ENCODE assay signal across 24 cellular contexts in genomic region chr1:24118410-24119242, GRCh38. TPM values are rescaled to one million over a fixed set of nuclear protein-coding genes. Genes with fewer than 3 reads are reported as not detected.
DNase-seq lines count a peak whose midpoint lies in the region; ATAC-seq, FAIRE-seq and TF ChIP-seq lines count a peak whose summit lies in the region.
"Had no signal": no experiment of that assay in that cellular context is flagged by ENCODE, and none has a peak within 500 bp of the region (broad histone marks: within the 10 kb centered on the region; RNA-seq: fewer than 3 reads in every experiment).

No MANE protein-coding gene starts in this region.

- no peak for ATAC-seq in T-cell (replicated peaks in 1 of 4)

- DNase-seq in Calu3 (no peak), PC-9 (no peak), kidney tubule cell (ENCODE audit: low spot score) (peak; percentile 35), small intestine (peak; percentile 65), endothelial cell (ENCODE audit: low spot score) (no peak), MV-4-11 (lab: John Stamatoyannopoulos, UW) (no peak), glomerular visceral epithelial cell (ENCODE audit: extremely low spot score) (no peak), T-cell (no peak)
- DNase-seq: activated CD4-positive, alpha-beta T cell treated with anti-CD3 and anti-CD28 coated beads for 48 hours; activated T-cell treated with anti-CD3 and anti-CD28 coated beads, Interleukin-2, amount 50 U/mL, for 24 hours; NCI-H1436; NCI-H510A; stimulated activated CD4-positive, alpha-beta T cell treated with anti-CD3 and anti-CD28 coated beads, Interleukin-2, amount 100 ng/mL, for 24 hours; uterus had no signal

- BruUV-seq in Calu3 (replicated peaks; lab: Mats Ljungman, UMichigan) (no TSS peak), PC-9 (replicated peaks; lab: Mats Ljungman, UMichigan) (no TSS peak)

- CTCF ChIA-PET in Calu3 (lab: Charles Lee): interaction anchor here (1.7 kb wide), 1 partner anchor 32 kb away, joined by 4 read pairs; no protein-coding TSS in a partner anchor
- CTCF ChIA-PET in PC-9 (lab: Charles Lee): interaction anchor here (1.2 kb wide), 1 partner anchor 32 kb away, joined by 5 read pairs; no protein-coding TSS in a partner anchor
- CTCF ChIA-PET in T-cell (lab: Charles Lee): interaction anchor here in 1 of 2 donors (0.6 to 0.7 kb wide), 2 partner anchors 10 to 509 kb away, joined by 4 to 7 read pairs; no protein-coding TSS in a partner anchor

- H3K9me2 ChIP-seq in PC-9 (ENCODE audit: insufficient read depth): no peaks in the 10 kb centered on the region

- H3K9me3 Mint-ChIP-seq in Calu3 (ENCODE audit: low read depth, unreplicated experiment) (no peaks in the 10 kb centered on the region), endothelial cell (ENCODE audit: unreplicated experiment) (no peaks in the 10 kb centered on the region), T-cell (no peaks in the 10 kb centered on the region)
- H3K9me3 Mint-ChIP-seq: activated T-cell treated with anti-CD3 and anti-CD28 coated beads, Interleukin-2, amount 50 U/mL, for 24 hours; HFFc6; T-helper 1 cell treated with Interleukin-12 subunit alpha and Interleukin-12 subunit beta and Interleukin-4 antibody, amounts not matched to agents 30 μg/mL and 1 μg/mL, for 36 hours had no signal

- no peaks in the 10 kb centered on the region for H3F3A ChIP-seq in PC-9 (ENCODE audit: insufficient read depth, low read depth)

- H3K4me1 Mint-ChIP-seq in Calu3 (ENCODE audit: low read depth, unreplicated experiment) (peaks cover 18% of the 10 kb centered on the region), endothelial cell (ENCODE audit: unreplicated experiment) (no peaks in the 10 kb centered on the region), T-cell (peaks cover 0 to 4% (median 0%) of the 10 kb centered on the region in 3 donors)

- H3K9me3 ChIP-seq in PC-9 (ENCODE audit: insufficient read depth, low read depth) (no peaks in the 10 kb centered on the region), small intestine (ENCODE audit: control insufficient read depth, low read depth) (no peaks in the 10 kb centered on the region)
- H3K9me3 ChIP-seq: BLaER1 treated with 17β-estradiol and CSF1 and Interleukin-3, amounts not matched to agents 10 nM and 100 nM; uterus had no signal

- no peak for FAIRE-seq in small intestine (lab: Jason Lieb, UNC)
- FAIRE-seq: K562 had no signal

- H3K4me3 ChIP-seq in PC-9: no peak overlapping the region
- no peak overlapping the region for H3K4me3 ChIP-seq in small intestine (ENCODE audit: low read depth in 1 of 2, low read length in 2 of 2)
- H3K4me3 ChIP-seq: BLaER1 treated with 17β-estradiol and CSF1 and Interleukin-3, amounts not matched to agents 10 nM and 100 nM; coronary artery; K562; uterus had no signal

- no peaks in the 10 kb centered on the region for H4K20me1 ChIP-seq in PC-9 (ENCODE audit: insufficient read depth)
- H4K20me1 ChIP-seq: BLaER1 treated with 17β-estradiol and CSF1 and Interleukin-3, amounts not matched to agents 10 nM and 100 nM had no signal

- WGBS in small intestine, 3 donors: 32 to 60% (median 35%) methylated on average over 8 of the region's 8 CpGs

- no peaks in the 10 kb centered on the region for H3K27me3 Mint-ChIP-seq in Calu3 (ENCODE audit: unreplicated experiment)
- peaks cover 6% of the 10 kb centered on the region for H3K27me3 Mint-ChIP-seq in endothelial cell (ENCODE audit: unreplicated experiment)
- peaks cover 19 to 34% of the 10 kb centered on the region in 2 donors for H3K27me3 Mint-ChIP-seq in T-cell

- H2AFZ ChIP-seq in PC-9: no peak overlapping the region

- no peak overlapping the region for H3K27ac Mint-ChIP-seq in Calu3 (ENCODE audit: unreplicated experiment)
- H3K27ac Mint-ChIP-seq in endothelial cell (ENCODE audit: unreplicated experiment): no peak overlapping the region
- H3K27ac Mint-ChIP-seq in T-cell: no peak overlapping the region
- H3K27ac Mint-ChIP-seq: activated T-cell treated with anti-CD3 and anti-CD28 coated beads, Interleukin-2, amount 50 U/mL, for 24 hours; HFFc6; T-helper 1 cell treated with Interleukin-12 subunit alpha and Interleukin-12 subunit beta and Interleukin-4 antibody, amounts not matched to agents 30 μg/mL and 1 μg/mL, for 36 hours had no signal

- POLR2A ChIA-PET in PC-9 (lab: Charles Lee; ENCODE audit: unreplicated experiment) (interaction anchor here (1.4 kb wide), 1 partner anchor 32 kb away, joined by 9 read pairs; no protein-coding TSS in a partner anchor), T-cell (lab: Charles Lee) (no interaction called here)

- H3K27ac ChIP-seq in PC-9 (no peak overlapping the region; the same call in 1 of the 2 replicates), small intestine (ENCODE audit: low read depth in 1 of 2, low read length in 1 of 2) (peak overlapping the region; percentile 66 to 88)
- H3K27ac ChIP-seq: BLaER1 treated with 17β-estradiol and CSF1 and Interleukin-3, amounts not matched to agents 10 nM and 100 nM; uterus had no signal

- H3K36me3 Mint-ChIP-seq in Calu3 (ENCODE audit: insufficient read depth, unreplicated experiment) (no peaks in the 10 kb centered on the region), endothelial cell (ENCODE audit: low read depth, unreplicated experiment) (no peaks in the 10 kb centered on the region), T-cell (no peaks in the 10 kb centered on the region)

- H3K36me3 ChIP-seq in PC-9 (ENCODE audit: low read depth) (no peaks in the 10 kb centered on the region), small intestine (ENCODE audit: control insufficient read depth in 2 of 2, insufficient read depth in 2 of 2, low read length in 2 of 2) (peaks cover 0 to 9% of the 10 kb centered on the region in 2 donors)
- H3K36me3 ChIP-seq: BLaER1 treated with 17β-estradiol and CSF1 and Interleukin-3, amounts not matched to agents 10 nM and 100 nM; uterus had no signal

- intact Hi-C loops in Calu3 (cut with micrococcal nuclease; ENCODE audit: unreplicated experiment) (no loop called here), PC-9 (cut with micrococcal nuclease; ENCODE audit: unreplicated experiment) (no loop called here)

- TF ChIP-seq CTCF in Calu3 (IDR thresholded peaks at IDR 0.05; ENCODE audit: unreplicated experiment) (no peak), PC-9 (conservative IDR thresholded peaks at IDR 0.05) (no peak), endothelial cell (IDR thresholded peaks at IDR 0.05; ENCODE audit: unreplicated experiment) (no peak)

- H3K79me2 ChIP-seq in PC-9 (ENCODE audit: low read depth): no peaks in the 10 kb centered on the region

- H3K27me3 ChIP-seq in PC-9 (ENCODE audit: insufficient read depth, low read depth) (no peaks in the 10 kb centered on the region), small intestine (ENCODE audit: control insufficient read depth in 2 of 2, insufficient read depth in 2 of 2, low read length in 2 of 2) (peaks cover 0 to 2% of the 10 kb centered on the region in 2 donors)
- H3K27me3 ChIP-seq: BLaER1 treated with 17β-estradiol and CSF1 and Interleukin-3, amounts not matched to agents 10 nM and 100 nM; uterus had no signal

- H3K4me2 ChIP-seq in PC-9: peak overlapping the region; percentile 53

- H3K4me1 ChIP-seq in PC-9 (replicated peaks; ENCODE audit: insufficient read depth) (peaks cover 20% of the 10 kb centered on the region), small intestine (ENCODE audit: control insufficient read depth in 2 of 2, insufficient read depth in 1 of 2, low read depth in 1 of 2, low read length in 1 of 2) (peaks cover 0 to 13% of the 10 kb centered on the region in 2 donors)
- H3K4me1 ChIP-seq: uterus had no signal

- H3K4me3 Mint-ChIP-seq in Calu3 (ENCODE audit: low read depth, unreplicated experiment): peak overlapping the region; percentile 8
- H3K4me3 Mint-ChIP-seq in endothelial cell (ENCODE audit: unreplicated experiment): no peak overlapping the region
- H3K4me3 Mint-ChIP-seq in T-cell: no peak overlapping the region
- H3K4me3 Mint-ChIP-seq: activated T-cell treated with anti-CD3 and anti-CD28 coated beads, Interleukin-2, amount 50 U/mL, for 24 hours; HFFc6; T-helper 1 cell treated with Interleukin-12 subunit alpha and Interleukin-12 subunit beta and Interleukin-4 antibody, amounts not matched to agents 30 μg/mL and 1 μg/mL, for 36 hours had no signal

RNA-seq across cellular contexts. Expression of gene MYOM3, which starts 6.7 kb away (rescaled TPM):
- total RNA-seq in Calu3 (2022) (0.42 and 1.0 TPM in 2 replicates), PC-9 (2021) (11.9 and 14.5 TPM in 2 replicates), endothelial cell (ENCODE audit: unreplicated experiment) (0.59 TPM), T-cell (not detected)
- polyA plus RNA-seq in small intestine: 1 to 10 TPM; 1.7 to 5.8 (median 5.7) TPM
- total RNA-seq: activated CD8-positive, alpha-beta memory T cell treated with anti-CD3 and anti-CD28 coated beads for 36 hours; K562; lung microvascular endothelial cell; SK-MEL-5 had no signal

RNA-seq across cellular contexts. Expression of gene IL22RA1, which starts 24.3 kb away (rescaled TPM):
- total RNA-seq in Calu3 (2022) (1.3 and 2.0 TPM in 2 replicates), PC-9 (2021) (4.2 and 5.0 TPM in 2 replicates), endothelial cell (ENCODE audit: unreplicated experiment) (not detected), T-cell (under 1 TPM in 2 of 5 donors, not detected in 3; 0.13 to 0.15 TPM)
- polyA plus RNA-seq in small intestine: 10 to 100 TPM; 16.3 to 29.1 (median 21.3) TPM
- total RNA-seq: activated CD8-positive, alpha-beta memory T cell treated with anti-CD3 and anti-CD28 coated beads for 36 hours; HFFc6; K562; lung microvascular endothelial cell; myocyte; pulmonary artery endothelial cell had no signal
- polyA plus RNA-seq: K562 had no signal

Comparison
In these comparisons a context has a peak if more than half of its experiments do, and no peak if none do; other contexts are left out.
1. DNase-seq: peak in kidney tubule cell (single experiment) and small intestine (single experiment); none in Calu3 (single experiment), PC-9 (0 of 2), endothelial cell (single experiment), MV-4-11 (single experiment), glomerular visceral epithelial cell (single experiment) and T-cell (0 of 34).